1 cellular context compared by ENCODE assay signal in the genomic region with DNA sequence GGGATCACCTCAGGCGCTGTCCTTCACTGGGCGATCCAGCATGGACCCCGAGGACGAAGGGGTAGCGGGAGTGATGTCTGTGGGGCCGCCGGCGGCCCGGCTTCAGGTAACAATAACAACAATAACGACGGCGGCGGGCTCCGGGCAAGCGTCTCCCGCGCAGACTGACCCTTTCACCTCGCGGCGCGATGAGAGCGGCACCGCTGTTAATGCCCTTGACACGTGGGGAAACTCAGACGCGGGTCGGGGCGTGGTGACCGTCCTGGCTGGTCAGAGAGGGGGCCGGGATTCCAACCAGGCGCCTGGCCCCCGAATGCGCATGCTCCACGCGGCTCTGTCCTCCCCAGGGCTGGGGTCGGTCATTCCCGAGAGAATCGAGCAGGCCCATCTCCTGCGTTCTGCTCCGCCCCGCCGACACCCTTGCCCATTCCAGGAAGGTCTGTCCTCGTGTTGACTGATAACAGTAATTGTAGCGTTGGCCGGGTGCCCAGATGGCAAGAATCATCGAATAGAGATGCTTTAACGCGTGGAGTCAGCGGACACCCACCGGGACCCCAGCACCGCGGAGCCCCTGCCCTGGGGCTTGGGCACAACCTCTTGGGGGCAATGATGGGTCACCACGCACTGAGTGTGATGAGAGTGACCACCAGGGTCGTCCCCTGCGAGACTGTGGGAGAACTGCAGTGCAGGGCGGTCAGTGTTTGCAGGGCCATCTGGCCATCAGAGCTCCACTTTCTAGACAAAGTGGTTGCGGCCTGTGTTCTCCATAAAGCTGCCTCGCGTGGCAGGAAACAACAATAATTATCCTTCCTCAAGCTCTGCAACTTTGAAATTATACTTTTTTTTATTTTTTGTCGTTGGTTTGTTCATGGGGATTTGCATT.
TF ChIP-seq lines count a peak whose summit lies in the region.

No MANE protein-coding gene starts in this region.

TF ChIP-seq in HepG2, 621 proteins besides CTCF, POLR2A, EP300 and RAD21 (continued from another document and continues in another):
- TF ChIP-seq RFX3 (CRISPR knock-in tag; IDR thresholded peaks at IDR 0.05) (no peak), ZNF546 (CRISPR knock-in tag; conservative IDR thresholded peaks at IDR 0.05) (no peak), HHEX (CRISPR knock-in tag; IDR thresholded peaks at IDR 0.05) (no peak), ZC3H4 (CRISPR knock-in tag; IDR thresholded peaks at IDR 0.05; ENCODE audit: borderline replicate concordance) (peak; percentile 50; the same call in 1 of the 2 replicates), GFI1 (CRISPR knock-in tag; IDR thresholded peaks at IDR 0.05; ENCODE audit: borderline replicate concordance) (no peak; the same call in 1 of the 2 replicates), ATF7-NPFF (CRISPR knock-in tag; IDR thresholded peaks at IDR 0.05; ENCODE audit: low read depth) (no peak), U2AF1 (optimal IDR thresholded peaks at IDR 0.05; ENCODE audit: low read depth, low read length) (no peak), TBX2 (CRISPR knock-in tag; IDR thresholded peaks at IDR 0.05; ENCODE audit: borderline replicate concordance) (peak; percentile 45; the same call in 1 of the 2 replicates), ZMYM2 (CRISPR knock-in tag; IDR thresholded peaks at IDR 0.05) (no peak), ZNF577 (CRISPR knock-in tag; IDR thresholded peaks at IDR 0.05; ENCODE audit: borderline replicate concordance, low read depth) (no peak), ZNF160 (CRISPR knock-in tag; IDR thresholded peaks at IDR 0.05) (no peak), RBFOX2 (IDR thresholded peaks at IDR 0.05; ENCODE audit: low read depth, low read length) (peak; percentile 88), HES4 (CRISPR knock-in tag; IDR thresholded peaks at IDR 0.05; ENCODE audit: borderline replicate concordance) (no peak), ZNF350 (CRISPR knock-in tag; IDR thresholded peaks at IDR 0.05; ENCODE audit: borderline replicate concordance, low read depth) (no peak; the same call in none of the 2 replicates), ZZZ3 (CRISPR knock-in tag; IDR thresholded peaks at IDR 0.05; ENCODE audit: borderline replicate concordance) (no peak), NCOA1 (CRISPR knock-in tag; IDR thresholded peaks at IDR 0.05) (no peak), ARNT (IDR thresholded peaks at IDR 0.05) (no peak), NCOA5 (CRISPR knock-in tag; IDR thresholded peaks at IDR 0.05) (no peak), RFX5 (IDR thresholded peaks at IDR 0.05; ENCODE audit: low read depth, low read length) (no peak), BRD4 (CRISPR knock-in tag; IDR thresholded peaks at IDR 0.05) (no peak; the same call in 1 of the 2 replicates), ZNF260 (CRISPR knock-in tag; IDR thresholded peaks at IDR 0.05; ENCODE audit: borderline replicate concordance, low read depth) (no peak), SALL1 (CRISPR knock-in tag; IDR thresholded peaks at IDR 0.05) (no peak), HOXA5 (CRISPR knock-in tag; IDR thresholded peaks at IDR 0.05) (0 out of 2 replicates have a peak, but pooled peaks have one; percentile 18), CCAR2 (optimal IDR thresholded peaks at IDR 0.05; ENCODE audit: low read depth, low read length) (no peak), ELF3 (CRISPR knock-in tag; IDR thresholded peaks at IDR 0.05) (no peak), PRMT3 (CRISPR knock-in tag; IDR thresholded peaks at IDR 0.05; ENCODE audit: borderline replicate concordance, low read depth) (peak; percentile 51; the same call in 1 of the 2 replicates), ZNF83 (CRISPR knock-in tag; IDR thresholded peaks at IDR 0.05; ENCODE audit: borderline replicate concordance) (no peak), ZSCAN29 (CRISPR knock-in tag; conservative IDR thresholded peaks at IDR 0.05) (no peak), HMG20A (CRISPR knock-in tag; IDR thresholded peaks at IDR 0.05; ENCODE audit: borderline replicate concordance) (no peak), SNAI1 (CRISPR knock-in tag; IDR thresholded peaks at IDR 0.05; ENCODE audit: borderline replicate concordance) (no peak; the same call in 1 of the 2 replicates), ZNF274 (CRISPR knock-in tag; IDR thresholded peaks at IDR 0.05) (peak; percentile 62; the same call in 1 of the 2 replicates), ATRX (CRISPR knock-in tag; IDR thresholded peaks at IDR 0.05; ENCODE audit: borderline replicate concordance) (no peak), AKAP8 (CRISPR knock-in tag; IDR thresholded peaks at IDR 0.05) (no peak), EHMT2 (IDR thresholded peaks at IDR 0.05; ENCODE audit: borderline replicate concordance, low read depth, low read length) (no peak), ZNF841 (CRISPR knock-in tag; IDR thresholded peaks at IDR 0.05; ENCODE audit: borderline replicate concordance) (no peak), NAIF1 (CRISPR knock-in tag; IDR thresholded peaks at IDR 0.05; ENCODE audit: borderline replicate concordance) (0 out of 2 replicates have a peak, but pooled peaks have one; percentile 4), NR2C2 (CRISPR knock-in tag; IDR thresholded peaks at IDR 0.05; ENCODE audit: borderline replicate concordance) (peak; percentile 69), KMT2B (CRISPR knock-in tag; IDR thresholded peaks at IDR 0.05) (no peak), YEATS2 (CRISPR knock-in tag; IDR thresholded peaks at IDR 0.05; ENCODE audit: borderline replicate concordance) (no peak), PTBP1 (IDR thresholded peaks at IDR 0.05; ENCODE audit: low read depth, low read length, poor library complexity, severe bottlenecking) (no peak), ZNF607 (CRISPR knock-in tag; IDR thresholded peaks at IDR 0.05; ENCODE audit: borderline replicate concordance) (no peak), ZBTB21 (CRISPR knock-in tag; IDR thresholded peaks at IDR 0.05) (no peak), MIER2 (CRISPR knock-in tag; IDR thresholded peaks at IDR 0.05) (no peak), CEBPG (CRISPR knock-in tag; IDR thresholded peaks at IDR 0.05) (no peak)
- TF ChIP-seq, protein P1, sequence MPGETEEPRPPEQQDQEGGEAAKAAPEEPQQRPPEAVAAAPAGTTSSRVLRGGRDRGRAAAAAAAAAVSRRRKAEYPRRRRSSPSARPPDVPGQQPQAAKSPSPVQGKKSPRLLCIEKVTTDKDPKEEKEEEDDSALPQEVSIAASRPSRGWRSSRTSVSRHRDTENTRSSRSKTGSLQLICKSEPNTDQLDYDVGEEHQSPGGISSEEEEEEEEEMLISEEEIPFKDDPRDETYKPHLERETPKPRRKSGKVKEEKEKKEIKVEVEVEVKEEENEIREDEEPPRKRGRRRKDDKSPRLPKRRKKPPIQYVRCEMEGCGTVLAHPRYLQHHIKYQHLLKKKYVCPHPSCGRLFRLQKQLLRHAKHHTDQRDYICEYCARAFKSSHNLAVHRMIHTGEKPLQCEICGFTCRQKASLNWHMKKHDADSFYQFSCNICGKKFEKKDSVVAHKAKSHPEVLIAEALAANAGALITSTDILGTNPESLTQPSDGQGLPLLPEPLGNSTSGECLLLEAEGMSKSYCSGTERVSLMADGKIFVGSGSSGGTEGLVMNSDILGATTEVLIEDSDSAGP (CRISPR knock-in tag; IDR thresholded peaks at IDR 0.05; ENCODE audit: borderline replicate concordance), result peak; percentile 85
- TF ChIP-seq, protein P2, sequence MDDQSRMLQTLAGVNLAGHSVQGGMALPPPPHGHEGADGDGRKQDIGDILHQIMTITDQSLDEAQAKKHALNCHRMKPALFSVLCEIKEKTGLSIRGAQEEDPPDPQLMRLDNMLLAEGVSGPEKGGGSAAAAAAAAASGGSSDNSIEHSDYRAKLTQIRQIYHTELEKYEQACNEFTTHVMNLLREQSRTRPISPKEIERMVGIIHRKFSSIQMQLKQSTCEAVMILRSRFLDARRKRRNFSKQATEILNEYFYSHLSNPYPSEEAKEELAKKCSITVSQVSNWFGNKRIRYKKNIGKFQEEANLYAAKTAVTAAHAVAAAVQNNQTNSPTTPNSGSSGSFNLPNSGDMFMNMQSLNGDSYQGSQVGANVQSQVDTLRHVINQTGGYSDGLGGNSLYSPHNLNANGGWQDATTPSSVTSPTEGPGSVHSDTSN (CRISPR knock-in tag; IDR thresholded peaks at IDR 0.05; ENCODE audit: borderline replicate concordance), result no peak
- TF ChIP-seq, protein P3, sequence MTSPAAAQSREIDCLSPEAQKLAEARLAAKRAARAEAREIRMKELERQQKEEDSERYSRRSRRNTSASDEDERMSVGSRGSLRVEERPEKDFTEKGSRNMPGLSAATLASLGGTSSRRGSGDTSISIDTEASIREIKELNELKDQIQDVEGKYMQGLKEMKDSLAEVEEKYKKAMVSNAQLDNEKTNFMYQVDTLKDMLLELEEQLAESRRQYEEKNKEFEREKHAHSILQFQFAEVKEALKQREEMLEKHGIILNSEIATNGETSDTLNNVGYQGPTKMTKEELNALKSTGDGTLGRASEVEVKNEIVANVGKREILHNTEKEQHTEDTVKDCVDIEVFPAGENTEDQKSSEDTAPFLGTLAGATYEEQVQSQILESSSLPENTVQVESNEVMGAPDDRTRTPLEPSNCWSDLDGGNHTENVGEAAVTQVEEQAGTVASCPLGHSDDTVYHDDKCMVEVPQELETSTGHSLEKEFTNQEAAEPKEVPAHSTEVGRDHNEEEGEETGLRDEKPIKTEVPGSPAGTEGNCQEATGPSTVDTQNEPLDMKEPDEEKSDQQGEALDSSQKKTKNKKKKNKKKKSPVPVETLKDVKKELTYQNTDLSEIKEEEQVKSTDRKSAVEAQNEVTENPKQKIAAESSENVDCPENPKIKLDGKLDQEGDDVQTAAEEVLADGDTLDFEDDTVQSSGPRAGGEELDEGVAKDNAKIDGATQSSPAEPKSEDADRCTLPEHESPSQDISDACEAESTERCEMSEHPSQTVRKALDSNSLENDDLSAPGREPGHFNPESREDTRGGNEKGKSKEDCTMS (CRISPR knock-in tag; conservative IDR thresholded peaks at IDR 0.05), result no peak
- TF ChIP-seq, protein P4, sequence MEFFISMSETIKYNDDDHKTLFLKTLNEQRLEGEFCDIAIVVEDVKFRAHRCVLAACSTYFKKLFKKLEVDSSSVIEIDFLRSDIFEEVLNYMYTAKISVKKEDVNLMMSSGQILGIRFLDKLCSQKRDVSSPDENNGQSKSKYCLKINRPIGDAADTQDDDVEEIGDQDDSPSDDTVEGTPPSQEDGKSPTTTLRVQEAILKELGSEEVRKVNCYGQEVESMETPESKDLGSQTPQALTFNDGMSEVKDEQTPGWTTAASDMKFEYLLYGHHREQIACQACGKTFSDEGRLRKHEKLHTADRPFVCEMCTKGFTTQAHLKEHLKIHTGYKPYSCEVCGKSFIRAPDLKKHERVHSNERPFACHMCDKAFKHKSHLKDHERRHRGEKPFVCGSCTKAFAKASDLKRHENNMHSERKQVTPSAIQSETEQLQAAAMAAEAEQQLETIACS (CRISPR knock-in tag; IDR thresholded peaks at IDR 0.05), result no peak; the same call in 1 of the 2 replicates
- TF ChIP-seq, protein P5, sequence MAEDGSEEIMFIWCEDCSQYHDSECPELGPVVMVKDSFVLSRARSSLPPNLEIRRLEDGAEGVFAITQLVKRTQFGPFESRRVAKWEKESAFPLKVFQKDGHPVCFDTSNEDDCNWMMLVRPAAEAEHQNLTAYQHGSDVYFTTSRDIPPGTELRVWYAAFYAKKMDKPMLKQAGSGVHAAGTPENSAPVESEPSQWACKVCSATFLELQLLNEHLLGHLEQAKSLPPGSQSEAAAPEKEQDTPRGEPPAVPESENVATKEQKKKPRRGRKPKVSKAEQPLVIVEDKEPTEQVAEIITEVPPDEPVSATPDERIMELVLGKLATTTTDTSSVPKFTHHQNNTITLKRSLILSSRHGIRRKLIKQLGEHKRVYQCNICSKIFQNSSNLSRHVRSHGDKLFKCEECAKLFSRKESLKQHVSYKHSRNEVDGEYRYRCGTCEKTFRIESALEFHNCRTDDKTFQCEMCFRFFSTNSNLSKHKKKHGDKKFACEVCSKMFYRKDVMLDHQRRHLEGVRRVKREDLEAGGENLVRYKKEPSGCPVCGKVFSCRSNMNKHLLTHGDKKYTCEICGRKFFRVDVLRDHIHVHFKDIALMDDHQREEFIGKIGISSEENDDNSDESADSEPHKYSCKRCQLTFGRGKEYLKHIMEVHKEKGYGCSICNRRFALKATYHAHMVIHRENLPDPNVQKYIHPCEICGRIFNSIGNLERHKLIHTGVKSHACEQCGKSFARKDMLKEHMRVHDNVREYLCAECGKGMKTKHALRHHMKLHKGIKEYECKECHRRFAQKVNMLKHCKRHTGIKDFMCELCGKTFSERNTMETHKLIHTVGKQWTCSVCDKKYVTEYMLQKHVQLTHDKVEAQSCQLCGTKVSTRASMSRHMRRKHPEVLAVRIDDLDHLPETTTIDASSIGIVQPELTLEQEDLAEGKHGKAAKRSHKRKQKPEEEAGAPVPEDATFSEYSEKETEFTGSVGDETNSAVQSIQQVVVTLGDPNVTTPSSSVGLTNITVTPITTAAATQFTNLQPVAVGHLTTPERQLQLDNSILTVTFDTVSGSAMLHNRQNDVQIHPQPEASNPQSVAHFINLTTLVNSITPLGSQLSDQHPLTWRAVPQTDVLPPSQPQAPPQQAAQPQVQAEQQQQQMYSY (CRISPR knock-in tag; IDR thresholded peaks at IDR 0.05), result peak; percentile 25; the same call in 1 of the 2 replicates
- TF ChIP-seq, protein P6, sequence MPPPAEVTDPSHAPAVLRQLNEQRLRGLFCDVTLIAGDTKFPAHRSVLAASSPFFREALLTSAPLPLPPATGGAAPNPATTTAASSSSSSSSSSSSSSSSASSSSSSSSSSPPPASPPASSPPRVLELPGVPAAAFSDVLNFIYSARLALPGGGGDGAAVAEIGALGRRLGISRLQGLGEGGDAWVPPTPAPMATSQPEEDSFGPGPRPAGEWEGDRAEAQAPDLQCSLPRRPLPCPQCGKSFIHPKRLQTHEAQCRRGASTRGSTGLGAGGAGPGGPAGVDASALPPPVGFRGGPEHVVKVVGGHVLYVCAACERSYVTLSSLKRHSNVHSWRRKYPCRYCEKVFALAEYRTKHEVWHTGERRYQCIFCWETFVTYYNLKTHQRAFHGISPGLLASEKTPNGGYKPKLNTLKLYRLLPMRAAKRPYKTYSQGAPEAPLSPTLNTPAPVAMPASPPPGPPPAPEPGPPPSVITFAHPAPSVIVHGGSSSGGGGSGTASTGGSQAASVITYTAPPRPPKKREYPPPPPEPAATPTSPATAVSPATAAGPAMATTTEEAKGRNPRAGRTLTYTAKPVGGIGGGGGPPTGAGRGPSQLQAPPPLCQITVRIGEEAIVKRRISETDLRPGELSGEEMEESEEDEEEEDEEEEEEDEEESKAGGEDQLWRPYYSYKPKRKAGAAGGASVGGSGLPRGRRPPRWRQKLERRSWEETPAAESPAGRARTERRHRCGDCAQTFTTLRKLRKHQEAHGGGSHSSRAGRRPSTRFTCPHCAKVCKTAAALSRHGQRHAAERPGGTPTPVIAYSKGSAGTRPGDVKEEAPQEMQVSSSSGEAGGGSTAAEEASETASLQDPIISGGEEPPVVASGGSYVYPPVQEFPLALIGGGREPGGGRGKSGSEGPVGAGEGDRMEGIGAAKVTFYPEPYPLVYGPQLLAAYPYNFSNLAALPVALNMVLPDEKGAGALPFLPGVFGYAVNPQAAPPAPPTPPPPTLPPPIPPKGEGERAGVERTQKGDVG (CRISPR knock-in tag; IDR thresholded peaks at IDR 0.05; ENCODE audit: borderline replicate concordance), result no peak
- TF ChIP-seq, protein P7, sequence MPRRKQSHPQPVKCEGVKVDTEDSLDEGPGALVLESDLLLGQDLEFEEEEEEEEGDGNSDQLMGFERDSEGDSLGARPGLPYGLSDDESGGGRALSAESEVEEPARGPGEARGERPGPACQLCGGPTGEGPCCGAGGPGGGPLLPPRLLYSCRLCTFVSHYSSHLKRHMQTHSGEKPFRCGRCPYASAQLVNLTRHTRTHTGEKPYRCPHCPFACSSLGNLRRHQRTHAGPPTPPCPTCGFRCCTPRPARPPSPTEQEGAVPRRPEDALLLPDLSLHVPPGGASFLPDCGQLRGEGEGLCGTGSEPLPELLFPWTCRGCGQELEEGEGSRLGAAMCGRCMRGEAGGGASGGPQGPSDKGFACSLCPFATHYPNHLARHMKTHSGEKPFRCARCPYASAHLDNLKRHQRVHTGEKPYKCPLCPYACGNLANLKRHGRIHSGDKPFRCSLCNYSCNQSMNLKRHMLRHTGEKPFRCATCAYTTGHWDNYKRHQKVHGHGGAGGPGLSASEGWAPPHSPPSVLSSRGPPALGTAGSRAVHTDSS (CRISPR knock-in tag; conservative IDR thresholded peaks at IDR 0.05), result no peak
